7 cellular contexts compared by ENCODE assay signal in the genomic region with DNA sequence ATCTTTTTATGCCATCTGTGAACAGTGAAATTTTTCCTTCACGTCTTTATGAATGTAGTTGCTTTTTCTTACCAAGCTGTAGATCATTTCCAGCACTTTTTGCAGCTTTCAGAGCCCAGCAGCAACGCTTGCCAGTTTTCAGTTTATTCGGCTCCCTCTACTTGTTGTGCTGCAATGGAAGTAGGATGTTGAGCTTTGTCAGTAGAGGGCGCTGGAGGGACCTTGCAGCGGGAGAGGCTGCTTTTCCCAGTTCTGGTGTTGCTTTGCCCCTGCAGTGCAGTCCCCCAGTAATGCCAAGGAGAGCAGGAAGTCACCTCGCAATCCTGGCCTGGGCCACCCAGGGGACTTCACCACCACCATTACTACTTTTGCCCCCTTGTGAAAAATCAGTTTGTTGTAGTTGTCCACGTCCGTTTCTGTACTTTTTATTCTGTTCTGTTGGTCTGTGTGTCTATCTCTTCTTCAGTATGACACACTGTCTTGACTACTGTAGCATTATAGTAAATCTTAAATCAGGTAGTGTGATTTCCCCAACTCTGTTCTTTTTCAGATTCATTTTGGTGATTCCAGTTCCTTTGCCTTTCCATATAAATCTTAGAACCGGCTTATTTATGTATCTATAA. TPM values are rescaled to one million over a fixed set of nuclear protein-coding genes. Genes with fewer than 3 reads are reported as not detected.
DNase-seq lines count a peak whose midpoint lies in the region; ATAC-seq and TF ChIP-seq lines count a peak whose summit lies in the region.

No MANE protein-coding gene starts in this region.

- no peaks in the 10 kb centered on the region for H3K9me3 ChIP-seq in WERI-Rb-1 (ENCODE audit: severe bottlenecking)
- no peaks in the 10 kb centered on the region for H3K9me3 ChIP-seq in effector memory CD4-positive, alpha-beta T cell (ENCODE audit: control insufficient read depth, low read length)

- in situ Hi-C loops in G401 (cut with HindIII; ENCODE audit: low sequenced_read_pairs): no loop called here

- H3K27me3 ChIP-seq in WERI-Rb-1 (ENCODE audit: insufficient read depth, low read depth, severe bottlenecking): no peaks in the 10 kb centered on the region
- H3K27me3 ChIP-seq in effector memory CD4-positive, alpha-beta T cell (replicated peaks; ENCODE audit: control insufficient read depth, insufficient read depth, low read length, poor library complexity, severe bottlenecking): no peaks in the 10 kb centered on the region

- ATAC-seq in HG03025 (IDR thresholded peaks at IDR 0.05; ENCODE audit: low FRiP score, unreplicated experiment) (no peak), GM21447 (IDR thresholded peaks at IDR 0.05; ENCODE audit: unreplicated experiment) (no peak)

- peak; percentile 59 for TF ChIP-seq CTCF in LNCAP (IDR thresholded peaks at IDR 0.05)
- peak; percentile 95 for TF ChIP-seq CTCF in WERI-Rb-1 (IDR thresholded peaks at IDR 0.05; ENCODE audit: low read depth, low read length)

- no peak overlapping the region for H3K4me3 ChIP-seq in WERI-Rb-1 (ENCODE audit: low read depth, low read length)
- no peak overlapping the region for H3K4me3 ChIP-seq in effector memory CD4-positive, alpha-beta T cell (ENCODE audit: insufficient read depth, low read depth, low read length, poor library complexity, severe bottlenecking)

- no peaks in the 10 kb centered on the region for H3K4me1 ChIP-seq in effector memory CD4-positive, alpha-beta T cell (ENCODE audit: control insufficient read depth, insufficient read depth, low read length, poor library complexity, severe bottlenecking)

- H3K27ac ChIP-seq in WERI-Rb-1: no peak overlapping the region
- no peak overlapping the region for H3K27ac ChIP-seq in effector memory CD4-positive, alpha-beta T cell (ENCODE audit: insufficient read depth, low read length, poor library complexity, severe bottlenecking)

- DNase-seq in G401 (ENCODE audit: low spot score) (peak; percentile 57), WERI-Rb-1 (peak; percentile 77), myocyte (ENCODE audit: low read depth) (peak; percentile 34)
- DNase-seq in effector memory CD4-positive, alpha-beta T cell: peak; percentile 7 to 16 (median 9)

- H3K36me3 ChIP-seq in WERI-Rb-1: peaks cover 15% of the 10 kb centered on the region
- peaks cover 8% of the 10 kb centered on the region for H3K36me3 ChIP-seq in effector memory CD4-positive, alpha-beta T cell (ENCODE audit: control insufficient read depth, insufficient read depth, low read length)

RNA-seq across cellular contexts. Expression of a gene that starts 21.8 kb away (rescaled TPM):
- total RNA-seq in G401 (2014; rRNA removed; shearing (Covaris generic)): 5.0 and 25.7 TPM in 2 replicates
- total RNA-seq in myocyte: 17.4 and 25.2 TPM in 2 replicates
- polyA plus RNA-seq in myocyte (2012): 12.4 TPM

RNA-seq across cellular contexts. Expression of a gene that starts 21.8 kb away (rescaled TPM):
- total RNA-seq in G401 (2014; rRNA removed; shearing (Covaris generic)): 6.5 and 29.0 TPM in 2 replicates
- total RNA-seq in myocyte: 0.68 and 1.1 TPM in 2 replicates
- 13.6 TPM for polyA plus RNA-seq in myocyte (2012)

RNA-seq across cellular contexts. Expression of a gene that starts 22.2 kb away (rescaled TPM):
- 6.0 and 8.9 TPM in 2 replicates for total RNA-seq in G401 (2014; rRNA removed; shearing (Covaris generic))
- 8.0 and 9.5 TPM in 2 replicates for total RNA-seq in myocyte
- 9.4 TPM for polyA plus RNA-seq in myocyte (2012)

RNA-seq across cellular contexts. Expression of a gene that starts 22.5 kb away (rescaled TPM):
- 44.2 and 69.2 TPM in 2 replicates for total RNA-seq in G401 (2014; rRNA removed; shearing (Covaris generic))
- total RNA-seq in myocyte: 73.3 and 86.8 TPM in 2 replicates
- polyA plus RNA-seq in myocyte (2012): 90.2 TPM

RNA-seq across cellular contexts. Expression of a gene that starts 26.6 kb away (rescaled TPM):
- 0.18 and 0.44 TPM in 2 replicates for total RNA-seq in G401 (2014; rRNA removed; shearing (Covaris generic))
- 4.1 and 9.3 TPM in 2 replicates for total RNA-seq in myocyte
- 5.4 TPM for polyA plus RNA-seq in myocyte (2012)

Comparison
In these comparisons a context has a peak if more than half of its experiments do, and no peak if none do; other contexts are left out.
1. DNase-seq: peak in every context shown above with its lines; median percentile 77 in WERI-Rb-1; 57 in G401; 34 in myocyte; 9 in effector memory CD4-positive, alpha-beta T cell.